ENCODE assay signal across 1 cellular context in genomic region chr4:125762537-125762936, GRCh38.
TF ChIP-seq lines count a peak whose summit lies in the region.

No MANE protein-coding gene starts in this region.

TF ChIP-seq in SK-N-SH treated with all-trans-retinoic acid at 6 μM for 48 hours, 23 proteins besides CTCF, POLR2A, EP300 and RAD21 (continued from another document):
- TF ChIP-seq POU6F1 (CRISPR knock-in tag; IDR thresholded peaks at IDR 0.05; ENCODE audit: borderline replicate concordance, low read depth) (no peak), ZNF70 (CRISPR knock-in tag; IDR thresholded peaks at IDR 0.05) (no peak), PATZ1 (CRISPR knock-in tag; IDR thresholded peaks at IDR 0.05; ENCODE audit: borderline replicate concordance) (no peak), BACH2 (CRISPR knock-in tag; IDR thresholded peaks at IDR 0.05; ENCODE audit: borderline replicate concordance) (no peak), ZFP3 (CRISPR knock-in tag; IDR thresholded peaks at IDR 0.05) (no peak), ESRRG (CRISPR knock-in tag; IDR thresholded peaks at IDR 0.05) (no peak), TOX (CRISPR knock-in tag; IDR thresholded peaks at IDR 0.05; ENCODE audit: borderline replicate concordance) (no peak), ZNF8 (CRISPR knock-in tag; IDR thresholded peaks at IDR 0.05) (no peak), GLIS3 (CRISPR knock-in tag; IDR thresholded peaks at IDR 0.05) (no peak), ISL1 (CRISPR knock-in tag; IDR thresholded peaks at IDR 0.05) (no peak), TSHZ2 (CRISPR knock-in tag; IDR thresholded peaks at IDR 0.05) (no peak), ZFP30 (CRISPR knock-in tag; IDR thresholded peaks at IDR 0.05) (no peak)
